In the genomic region with DNA sequence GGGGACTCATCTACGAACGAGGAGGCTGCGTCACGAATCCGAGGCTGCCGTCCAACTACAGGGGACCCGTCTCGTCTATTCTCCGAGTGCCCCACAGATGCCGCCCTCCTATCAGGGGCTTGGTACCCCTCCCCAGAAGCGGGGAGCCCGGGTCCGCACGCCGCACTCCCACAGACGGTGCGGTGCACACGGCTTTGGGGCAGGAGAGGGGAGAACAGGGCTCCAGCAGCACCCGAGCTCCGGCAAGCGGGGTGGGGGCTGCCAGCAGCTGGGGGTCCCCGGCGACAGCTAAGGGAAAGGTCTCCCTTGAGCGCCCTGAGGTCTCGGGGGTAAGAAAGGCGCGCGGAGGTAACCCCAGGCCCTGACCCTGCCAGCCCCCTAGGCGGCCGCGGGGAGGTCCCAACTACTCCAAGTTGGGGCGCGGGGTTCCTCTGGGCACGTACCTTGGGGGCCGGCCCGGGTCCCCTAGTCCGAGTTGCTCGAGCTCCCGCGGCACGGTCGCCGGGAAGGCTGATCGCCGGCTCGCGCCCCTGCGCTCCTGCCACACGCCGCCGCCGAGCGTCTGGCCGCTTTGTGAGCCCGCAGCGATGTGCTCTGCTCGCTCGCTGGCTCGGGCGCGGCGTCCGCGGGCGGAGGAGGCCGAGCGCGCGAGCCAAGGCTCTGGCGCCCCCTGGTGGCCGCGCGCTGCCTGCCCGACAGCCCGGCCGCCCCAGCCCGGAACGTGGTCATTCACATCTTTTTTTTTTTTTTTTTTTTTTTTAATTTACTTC, we compare ENCODE assay signal across 8 cellular contexts. TPM values are rescaled to one million over a fixed set of nuclear protein-coding genes. Genes with fewer than 3 reads are reported as not detected.
A peak's percentile ranks its signal among the peaks of the same experiment; 100 is the strongest.
DNase-seq lines count a peak whose midpoint lies in the region; ATAC-seq and TF ChIP-seq lines count a peak whose summit lies in the region.

A gene (minus strand): TSS at position 591 of the 770 bp plus-strand sequence.

- H3K79me1 ChIP-seq in mesenchymal stem cell (replicated peaks; ENCODE audit: low read length, poor library complexity, severe bottlenecking), result no peaks in the 10 kb centered on the region

- no peak for DNase-seq in AG09319 (ENCODE audit: extremely low read depth, low read depth)
- DNase-seq in NCI-H460 (ENCODE audit: extremely low read depth, low read depth), result peak; percentile 75
- peak; percentile 67 for DNase-seq in activated CD8-positive, alpha-beta T cell treated with anti-CD3 and anti-CD28 coated beads, Interleukin-2, amount 10 ng/mL, durations not matched to agents 7 days and 5 days
- peak; percentile 92 for DNase-seq in endothelial cell (ENCODE audit: low spot score)
- peak; percentile 59 for DNase-seq in mesenchymal stem cell
- peak; percentile 55 for DNase-seq in stimulated activated CD8-positive, alpha-beta memory T cell treated with anti-CD3 and anti-CD28 coated beads, Interleukin-15, amount 100 ng/mL, for 24 hours (ENCODE audit: low read depth)

- H3K36me3 Mint-ChIP-seq in activated CD8-positive, alpha-beta T cell treated with anti-CD3 and anti-CD28 coated beads, Interleukin-2, amount 10 ng/mL, durations not matched to agents 7 days and 5 days (ENCODE audit: low read depth), result no peaks in the 10 kb centered on the region
- H3K36me3 Mint-ChIP-seq in endothelial cell (ENCODE audit: low read depth, unreplicated experiment), result no peaks in the 10 kb centered on the region

- H2BK12ac ChIP-seq in mesenchymal stem cell (ENCODE audit: low read length in 2 of 2), result no peak within 1 kb of the TSS

- peak within 1 kb of the TSS; percentile 14 for H2AFZ ChIP-seq in mesenchymal stem cell (ENCODE audit: low read depth, low read length)

- peak within 1 kb of the TSS; percentile 94 for H3K4me2 ChIP-seq in mesenchymal stem cell (ENCODE audit: low read length, poor library complexity, severe bottlenecking)

- peaks cover 5 to 39% of the 10 kb centered on the region in 2 experiments for H3K27me3 ChIP-seq in mesenchymal stem cell (ENCODE audit: control insufficient read depth in 1 of 2, insufficient read depth in 1 of 2, low read length in 2 of 2)

- no peak within 1 kb of the TSS for H3K27ac Mint-ChIP-seq in activated CD8-positive, alpha-beta T cell treated with anti-CD3 and anti-CD28 coated beads, Interleukin-2, amount 10 ng/mL, durations not matched to agents 7 days and 5 days
- no peak within 1 kb of the TSS for H3K27ac Mint-ChIP-seq in endothelial cell (ENCODE audit: unreplicated experiment)

- no peak within 1 kb of the TSS for H2AK5ac ChIP-seq in mesenchymal stem cell (ENCODE audit: low read length, severe bottlenecking)

- H4K91ac ChIP-seq in mesenchymal stem cell (ENCODE audit: low read length), result no peak within 1 kb of the TSS

- 3% methylated on average over 54 of the region's 78 CpGs for WGBS in mesenchymal stem cell

- no peak within 1 kb of the TSS for H3K27ac ChIP-seq in mesenchymal stem cell (ENCODE audit: low read length, poor library complexity, severe bottlenecking)

- POLR2A ChIA-PET in activated CD8-positive, alpha-beta T cell treated with anti-CD3 and anti-CD28 coated beads, Interleukin-2, amount 10 ng/mL, durations not matched to agents 7 days and 5 days (lab: Charles Lee), result no interaction called here

- no peak within 1 kb of the TSS for H2BK120ac ChIP-seq in mesenchymal stem cell (ENCODE audit: low read depth, low read length)

- peaks cover 12% of the 10 kb centered on the region for H3K4me1 ChIP-seq in mesenchymal stem cell (ENCODE audit: control insufficient read depth, insufficient read depth, low read depth, low read length)

- H3K14ac ChIP-seq in mesenchymal stem cell (ENCODE audit: low read length in 2 of 2), result no peak within 1 kb of the TSS

- H3K4me3 Mint-ChIP-seq in activated CD8-positive, alpha-beta T cell treated with anti-CD3 and anti-CD28 coated beads, Interleukin-2, amount 10 ng/mL, durations not matched to agents 7 days and 5 days, result no peak within 1 kb of the TSS
- peak within 1 kb of the TSS; percentile 62 for H3K4me3 Mint-ChIP-seq in endothelial cell (ENCODE audit: unreplicated experiment)

- peak within 1 kb of the TSS; percentile 40 to 93 for H3K4me3 ChIP-seq in mesenchymal stem cell (ENCODE audit: insufficient read depth in 1 of 2, low read depth in 1 of 2, low read length in 2 of 2)

- H3K36me3 ChIP-seq in mesenchymal stem cell (ENCODE audit: control insufficient read depth in 1 of 2, insufficient read depth in 2 of 2, low read depth in 1 of 2, low read length in 2 of 2), result no peaks in the 10 kb centered on the region

- TF ChIP-seq CTCF in AG09319 (IDR thresholded peaks at IDR 0.05; ENCODE audit: low read depth, low read length), result peak; percentile 44
- TF ChIP-seq CTCF in endothelial cell (IDR thresholded peaks at IDR 0.05; ENCODE audit: unreplicated experiment), result peak; percentile 91

- H4K8ac ChIP-seq in mesenchymal stem cell (ENCODE audit: low read length), result no peak within 1 kb of the TSS

- no peak within 1 kb of the TSS for H3K23ac ChIP-seq in mesenchymal stem cell (ENCODE audit: low read length in 2 of 2)

- no peaks in the 10 kb centered on the region for H3K9me3 Mint-ChIP-seq in activated CD8-positive, alpha-beta T cell treated with anti-CD3 and anti-CD28 coated beads, Interleukin-2, amount 10 ng/mL, durations not matched to agents 7 days and 5 days (ENCODE audit: insufficient read depth)
- no peaks in the 10 kb centered on the region for H3K9me3 Mint-ChIP-seq in endothelial cell (ENCODE audit: unreplicated experiment)

- H2BK15ac ChIP-seq in mesenchymal stem cell (ENCODE audit: low read depth, poor library complexity, severe bottlenecking), result no peak within 1 kb of the TSS

- H3K18ac ChIP-seq in mesenchymal stem cell (ENCODE audit: low read depth in 1 of 2, low read length in 2 of 2), result no peak within 1 kb of the TSS

- H3K9me3 ChIP-seq in mesenchymal stem cell (ENCODE audit: control insufficient read depth, low read length), result no peaks in the 10 kb centered on the region

- peaks cover 25% of the 10 kb centered on the region for H3K27me3 Mint-ChIP-seq in activated CD8-positive, alpha-beta T cell treated with anti-CD3 and anti-CD28 coated beads, Interleukin-2, amount 10 ng/mL, durations not matched to agents 7 days and 5 days (ENCODE audit: low read depth)
- H3K27me3 Mint-ChIP-seq in endothelial cell (ENCODE audit: unreplicated experiment), result peaks cover 7% of the 10 kb centered on the region

- peak; percentile 71 for ATAC-seq in GM18858 (IDR thresholded peaks at IDR 0.05; ENCODE audit: unreplicated experiment)
- peak; percentile 94 for ATAC-seq in HG03066 (IDR thresholded peaks at IDR 0.05; ENCODE audit: low read depth, unreplicated experiment)
- ATAC-seq in activated CD8-positive, alpha-beta T cell treated with anti-CD3 and anti-CD28 coated beads, Interleukin-2, amount 10 ng/mL, durations not matched to agents 7 days and 5 days, result peak; percentile 97

- CTCF ChIA-PET in activated CD8-positive, alpha-beta T cell treated with anti-CD3 and anti-CD28 coated beads, Interleukin-2, amount 10 ng/mL, durations not matched to agents 7 days and 5 days (lab: Charles Lee), result interaction anchor here (0.8 to 4.3 kb wide), 3 partner anchors 32 to 179 kb away, joined by 3 to 35 read pairs (median 3); no protein-coding TSS in a partner anchor

- H3K4ac ChIP-seq in mesenchymal stem cell (ENCODE audit: low read depth in 1 of 2, low read length in 2 of 2), result no peak within 1 kb of the TSS

- H3K4me1 Mint-ChIP-seq in activated CD8-positive, alpha-beta T cell treated with anti-CD3 and anti-CD28 coated beads, Interleukin-2, amount 10 ng/mL, durations not matched to agents 7 days and 5 days (ENCODE audit: low read depth), result no peaks in the 10 kb centered on the region
- H3K4me1 Mint-ChIP-seq in endothelial cell (ENCODE audit: unreplicated experiment), result no peaks in the 10 kb centered on the region

- H2BK5ac ChIP-seq in mesenchymal stem cell (ENCODE audit: low read depth, low read length, poor library complexity, severe bottlenecking), result no peak within 1 kb of the TSS

- peak within 1 kb of the TSS; percentile 87 for H3K9ac ChIP-seq in mesenchymal stem cell (ENCODE audit: low read length)

RNA-seq across cellular contexts. Expression of the gene that starts here (rescaled TPM):
- total RNA-seq in NCI-H460 (2014; rRNA removed; shearing (Covaris generic)), result 214 and 222 TPM in 2 replicates
- polyA plus RNA-seq in NCI-H460 (2014; cell fraction: nucleus; rRNA removed), result 67.6 and 94.0 TPM in 2 replicates
- total RNA-seq in activated CD8-positive, alpha-beta T cell treated with anti-CD3 and anti-CD28 coated beads, Interleukin-2, amount 10 ng/mL, durations not matched to agents 7 days and 5 days, result not detected
- 8.7 TPM for total RNA-seq in endothelial cell (ENCODE audit: unreplicated experiment)
- polyA plus RNA-seq in mesenchymal stem cell (2013, experiment 1 of 2), result 0.29 TPM
- polyA plus RNA-seq in mesenchymal stem cell (2013, experiment 2 of 2), result 0.22 TPM

Comparison
In these comparisons a context has a peak if more than half of its experiments do, and no peak if none do; other contexts are left out.
1. RNA of the gene that starts here (total RNA-seq): 214 to 222 TPM in NCI-H460; 8.7 TPM in endothelial cell (single experiment) and not detected in activated CD8-positive, alpha-beta T cell treated with anti-CD3 and anti-CD28 coated beads, Interleukin-2, amount 10 ng/mL, durations not matched to agents 7 days and 5 days; every median in the first group is over 10 times any median in the second.
2. Peak in DNase-seq and ATAC-seq in activated CD8-positive, alpha-beta T cell treated with anti-CD3 and anti-CD28 coated beads, Interleukin-2, amount 10 ng/mL, durations not matched to agents 7 days and 5 days; RNA of the gene not detected or under 1 TPM.
3. Peak in every context shown above with its lines, with median percentiles within 50 percentile points of each other: ATAC-seq.